ENCODE assay signal across 8 cellular contexts in genomic region chr4:13656569-13656988, GRCh38. TPM values are rescaled to one million over a fixed set of nuclear protein-coding genes. Genes with fewer than 3 reads are reported as not detected.
DNase-seq lines count a peak whose midpoint lies in the region; TF ChIP-seq lines count a peak whose summit lies in the region.

No MANE protein-coding gene starts in this region.

- H3K36me3 Mint-ChIP-seq in Caco-2 (ENCODE audit: insufficient read depth, unreplicated experiment) (no peaks in the 10 kb centered on the region), endothelial cell (ENCODE audit: low read depth, unreplicated experiment) (no peaks in the 10 kb centered on the region)

- POLR2A ChIA-PET in Caco-2 (lab: Charles Lee), result no interaction called here
- POLR2A ChIA-PET in HEK293T (lab: Yijun Ruan, JAX), result no interaction called here

- TF ChIP-seq CTCF in Caco-2 (IDR thresholded peaks at IDR 0.05; ENCODE audit: insufficient read depth in 1 of 2, low read depth in 1 of 2, low read length in 1 of 2, severe bottlenecking in 1 of 2, unreplicated experiment in 1 of 2), result peak; percentile 63 to 73
- TF ChIP-seq CTCF in endothelial cell (IDR thresholded peaks at IDR 0.05; ENCODE audit: unreplicated experiment), result peak; percentile 90

- no peaks in the 10 kb centered on the region for H3K4me1 Mint-ChIP-seq in Caco-2 (ENCODE audit: low read depth, unreplicated experiment)
- peaks cover 6% of the 10 kb centered on the region for H3K4me1 Mint-ChIP-seq in endothelial cell (ENCODE audit: unreplicated experiment)

- no peaks in the 10 kb centered on the region for H3K9me3 Mint-ChIP-seq in Caco-2 (ENCODE audit: unreplicated experiment)
- H3K9me3 Mint-ChIP-seq in endothelial cell (ENCODE audit: unreplicated experiment), result no peaks in the 10 kb centered on the region

- CTCF ChIA-PET in Caco-2 (lab: Charles Lee), result no interaction called here
- CTCF ChIA-PET in HEK293T (lab: Yijun Ruan, JAX), result interaction anchor here (0.6 to 0.7 kb wide), 2 partner anchors 804 to 1507 kb away, joined by 3 to 9 read pairs; no protein-coding TSS in a partner anchor

- peaks cover 7% of the 10 kb centered on the region for H3K27me3 Mint-ChIP-seq in Caco-2 (ENCODE audit: insufficient read depth, unreplicated experiment)
- peaks cover 2% of the 10 kb centered on the region for H3K27me3 Mint-ChIP-seq in endothelial cell (ENCODE audit: unreplicated experiment)

- intact Hi-C loops in Caco-2 (cut with micrococcal nuclease; ENCODE audit: unreplicated experiment), result loop anchor here (1.0 to 10.0 kb wide), 4 partner anchors 204 to 778 kb away; no protein-coding TSS in a partner anchor

- H3K27ac Mint-ChIP-seq in Caco-2 (ENCODE audit: unreplicated experiment), result no peak overlapping the region
- no peak overlapping the region for H3K27ac Mint-ChIP-seq in endothelial cell (ENCODE audit: unreplicated experiment)

- H3K9me3 ChIP-seq in Caco-2 (no peaks in the 10 kb centered on the region), muscle layer of colon (ENCODE audit: low read length) (no peaks in the 10 kb centered on the region)

- no TSS peak for BruUV-seq in Caco-2 (replicated peaks; lab: Mats Ljungman, UMichigan)

- H3K4me3 Mint-ChIP-seq in Caco-2 (ENCODE audit: unreplicated experiment) (no peak overlapping the region), endothelial cell (ENCODE audit: unreplicated experiment) (no peak overlapping the region)

- no peaks in the 10 kb centered on the region for H3K27me3 ChIP-seq in Caco-2 (replicated peaks; ENCODE audit: control insufficient read depth, insufficient read depth, low read length)
- H3K27me3 ChIP-seq in muscle layer of colon (ENCODE audit: control insufficient read depth in 1 of 2, insufficient read depth in 2 of 2, low read length in 2 of 2), result no peaks in the 10 kb centered on the region

- H3K4me1 ChIP-seq in Caco-2 (no peaks in the 10 kb centered on the region), muscle layer of colon (ENCODE audit: insufficient read depth, low read length) (peaks cover 8% of the 10 kb centered on the region)

- H3K4me3 ChIP-seq in Caco-2 (ENCODE audit: low read depth, low read length), result no peak overlapping the region
- H3K4me3 ChIP-seq in muscle layer of colon (ENCODE audit: low read depth in 1 of 2, low read length in 2 of 2), result peak overlapping the region in 1 of 2 donors; percentile 35

- peak overlapping the region; percentile 8 for H3K9ac ChIP-seq in muscle layer of colon (ENCODE audit: low read length)

- DNase-seq in Caco-2, result peak in 1 of 2 experiments; percentile 45
- DNase-seq in HEK293T (ENCODE audit: extremely low spot score), result peak; percentile 54
- peak; percentile 55 for DNase-seq in NCI-H748 treated with DMSO at 0.1 percent for 48 hours (lab: John Stamatoyannopoulos, UW)
- peak; percentile 45 for DNase-seq in activated CD8-positive, alpha-beta memory T cell treated with anti-CD3 and anti-CD28 coated beads, Interleukin-2, amount 50 U/mL, for 24 hours (ENCODE audit: extremely low read depth)
- peak; percentile 55 for DNase-seq in endothelial cell (ENCODE audit: low spot score)
- peak; percentile 39 to 41 for DNase-seq in stimulated activated CD8-positive, alpha-beta memory T cell treated with anti-CD3 and anti-CD28 coated beads, Interleukin-4, amount 100 ng/mL, for 1 hour (ENCODE audit: low read depth in 2 of 2, low spot score in 1 of 2)
- no peak for DNase-seq in GM19238 (ENCODE audit: insufficient read length, low spot score)

- no peaks in the 10 kb centered on the region for H3K36me3 ChIP-seq in Caco-2 (ENCODE audit: control insufficient read depth, insufficient read depth, low read length)
- no peaks in the 10 kb centered on the region for H3K36me3 ChIP-seq in muscle layer of colon (ENCODE audit: insufficient read depth, low read length)

- H3K27ac ChIP-seq in muscle layer of colon (ENCODE audit: low read depth, low read length), result no peak overlapping the region

TF ChIP-seq in HEK293T, 16 proteins besides CTCF, POLR2A, EP300 and RAD21:
- no peak for TF ChIP-seq PKNOX1 (IDR thresholded peaks at IDR 0.05)
- TF ChIP-seq ZNF384 (IDR thresholded peaks at IDR 0.05), result peak; percentile 96
- no peak for TF ChIP-seq TARDBP (IDR thresholded peaks at IDR 0.05)
- no peak for TF ChIP-seq FOXA1 (IDR thresholded peaks at IDR 0.05)
- no peak for TF ChIP-seq LEF1 (IDR thresholded peaks at IDR 0.05; ENCODE audit: borderline replicate concordance)

RNA-seq across cellular contexts. Expression of gene BOD1L1, which starts 29.1 kb away (rescaled TPM):
- total RNA-seq in Caco-2 (2022), result 36.1 and 37.2 TPM in 2 replicates
- 49.7 TPM for total RNA-seq in endothelial cell (ENCODE audit: unreplicated experiment)
